ENCODE assay signal across 19 cellular contexts in genomic region chr6:34346175-34347119, GRCh38. TPM values are rescaled to one million over a fixed set of nuclear protein-coding genes. Genes with fewer than 3 reads are reported as not detected.
DNase-seq lines count a peak whose midpoint lies in the region; ATAC-seq and TF ChIP-seq lines count a peak whose summit lies in the region.
"Had no signal": no experiment of that assay in that cellular context is flagged by ENCODE, and none has a peak within 500 bp of the region (broad histone marks: within the 10 kb centered on the region; RNA-seq: fewer than 3 reads in every experiment).

No MANE protein-coding gene starts in this region.

- H3K36me3 ChIP-seq in OCI-LY1 (ENCODE audit: insufficient read depth, low read length) (peaks cover 5% of the 10 kb centered on the region; the same call in 1 of the 2 replicates), mucosa of descending colon (ENCODE audit: low read depth) (no peaks in the 10 kb centered on the region), stomach (no peaks in the 10 kb centered on the region)
- H3K36me3 ChIP-seq: vagina had no signal

- TF ChIP-seq CTCF in OCI-LY1 (IDR thresholded peaks at IDR 0.05; ENCODE audit: low read length) (no peak), mucosa of descending colon (IDR thresholded peaks at IDR 0.05) (no peak), stomach (IDR thresholded peaks at IDR 0.05) (no peak)

- intact Hi-C loops in mucosa of descending colon (cut with DNase I, micrococcal nuclease) (no loop called here), stomach (cut with DNase I; ENCODE audit: low total_unique reads) (no loop called here)

- H3K9me2 ChIP-seq in OCI-LY1 (ENCODE audit: low read depth, low read length), result no peaks in the 10 kb centered on the region
- H3K9me2 ChIP-seq: SK-N-SH had no signal

- H3K4me3 ChIP-seq in OCI-LY1 (ENCODE audit: low read depth, low read length, poor library complexity, severe bottlenecking) (no peak overlapping the region), mucosa of descending colon (no peak overlapping the region), stomach (no peak overlapping the region)
- H3K4me3 ChIP-seq: vagina had no signal

- TF ChIP-seq EP300 in stomach (IDR thresholded peaks at IDR 0.05), result no peak

- DNase-seq in Caki2 (ENCODE audit: low read depth) (peak; percentile 33), mucosa of descending colon (no peak), DMS153 treated with DMSO at 0.1 percent for 48 hours (lab: John Stamatoyannopoulos, UW; ENCODE audit: unreplicated experiment) (no peak), stomach (no peak)
- DNase-seq: activated CD4-positive, alpha-beta T cell treated with anti-CD3 and anti-CD28 coated beads, Interleukin-2, amount 50 U/mL, for 48 hours; activated T-cell treated with anti-CD3 and anti-CD28 coated beads, Interleukin-2, amount 50 U/mL, for 72 hours; effector CD8-positive, alpha-beta T cell; hippocampal formation; KBM-7; NCI-H1105 treated with DMSO at 0.1 percent for 48 hours; NCI-H526; SK-N-SH had no signal

- no peak overlapping the region for H3K9ac ChIP-seq in OCI-LY1 (ENCODE audit: low read length)
- H3K9ac ChIP-seq: parathyroid adenoma, SK-N-SH had no signal

- H3K4me1 ChIP-seq in OCI-LY1 (ENCODE audit: insufficient read depth, low read length, severe bottlenecking), result peaks cover 14% of the 10 kb centered on the region
- H3K4me1 ChIP-seq in mucosa of descending colon (ENCODE audit: low read depth), result peaks cover 4% of the 10 kb centered on the region
- H3K4me1 ChIP-seq in stomach, result peaks cover 16 to 50% (median 32%) of the 10 kb centered on the region in 4 donors

- ATAC-seq in GM18909 (IDR thresholded peaks at IDR 0.05; ENCODE audit: poor library complexity, unreplicated experiment), result peak; percentile 41
- ATAC-seq in mucosa of descending colon, result peak; percentile 67
- no peak for ATAC-seq in HG02610 (IDR thresholded peaks at IDR 0.05; ENCODE audit: unreplicated experiment)
- ATAC-seq in HG03025 (IDR thresholded peaks at IDR 0.05; ENCODE audit: low FRiP score, unreplicated experiment), result no peak
- ATAC-seq: activated T-cell treated with anti-CD3 and anti-CD28 coated beads, Interleukin-2, amount 50 U/mL, for 72 hours; HCT116 had no signal

- TF ChIP-seq POLR2A in stomach (IDR thresholded peaks at IDR 0.05), result no peak

- peaks cover 54% of the 10 kb centered on the region for H3K79me2 ChIP-seq in OCI-LY1 (ENCODE audit: insufficient read depth, low read length)

- H2AFZ ChIP-seq in OCI-LY1 (ENCODE audit: low read length), result no peak overlapping the region
- H2AFZ ChIP-seq: parathyroid adenoma had no signal

- no peaks in the 10 kb centered on the region for H3K27me3 ChIP-seq in OCI-LY1 (ENCODE audit: insufficient read depth, low read length)
- H3K27me3 ChIP-seq in stomach, result no peaks in the 10 kb centered on the region
- H3K27me3 ChIP-seq: vagina had no signal

- H4K20me1 ChIP-seq in OCI-LY1 (ENCODE audit: insufficient read depth, low read length), result no peaks in the 10 kb centered on the region

- H3K9me3 ChIP-seq in OCI-LY1 (ENCODE audit: low read length) (no peaks in the 10 kb centered on the region), mucosa of descending colon (no peaks in the 10 kb centered on the region), stomach (no peaks in the 10 kb centered on the region)
- H3K9me3 ChIP-seq: SK-N-SH, vagina had no signal

- 68 to 74% (median 70%) methylated on average over 9 of the region's 9 CpGs for WGBS in stomach, 5 donors

- peak overlapping the region; percentile 17; the same call in 1 of the 2 replicates for H3K4me2 ChIP-seq in OCI-LY1 (ENCODE audit: low read length)
- H3K4me2 ChIP-seq: SK-N-SH had no signal

- in situ Hi-C loops in Caki2 (cut with HindIII; ENCODE audit: low pct_unique_long_range_greater_than_20kb, low sequenced_read_pairs), result no loop called here

- no peaks in the 10 kb centered on the region for H3F3A ChIP-seq in OCI-LY1 (ENCODE audit: insufficient read depth, low read length)

- H3K27ac ChIP-seq in OCI-LY1 (ENCODE audit: low read depth, low read length, poor library complexity, severe bottlenecking) (no peak overlapping the region), stomach (no peak overlapping the region)
- H3K27ac ChIP-seq: parathyroid adenoma, vagina had no signal

RNA-seq across cellular contexts. Expression of gene NUDT3, which starts 46.0 kb away (rescaled TPM):
- total RNA-seq in Caki2 (2014; rRNA removed; shearing (Covaris generic); ENCODE audit: low replicate concordance), result 6.7 and 7.2 TPM in 2 replicates
- total RNA-seq in mucosa of descending colon (10 to 100 TPM; 19.1 to 48.7 (median 26.7) TPM), stomach (10 to 100 TPM in 3 of 5 donors, 1 to 10 TPM in 2; 8.8 to 34.0 (median 22.3) TPM)
- 10 to 100 TPM in 2 of 3 donors, 1 to 10 TPM in 1; 8.7 to 13.6 (median 12.6) TPM for polyA plus RNA-seq in stomach

Comparison
In these comparisons a context has a peak if more than half of its experiments do, and no peak if none do; other contexts are left out.
1. ATAC-seq: peak in GM18909 (single experiment) and mucosa of descending colon (single experiment); none in HG02610 (single experiment) and HG03025 (single experiment).